In genomic region chr7:99447943-99448342, GRCh38 we compare ENCODE assay signal across 9 cellular contexts. TPM values are rescaled to one million over a fixed set of nuclear protein-coding genes. Genes with fewer than 3 reads are reported as not detected.
DNase-seq lines count a peak whose midpoint lies in the region; ATAC-seq and TF ChIP-seq lines count a peak whose summit lies in the region.
"Had no signal": no experiment of that assay in that cellular context is flagged by ENCODE, and none has a peak within 500 bp of the region (broad histone marks: within the 10 kb centered on the region; RNA-seq: fewer than 3 reads in every experiment).

No MANE protein-coding gene starts in this region.

- no peaks in the 10 kb centered on the region for H3K27me3 ChIP-seq in DOHH2 (ENCODE audit: control insufficient read depth, low read length)

- no peak overlapping the region for H3K4me3 ChIP-seq in DOHH2 (ENCODE audit: low read length)
- H3K4me3 ChIP-seq: HAP-1 had no signal

- no peaks in the 10 kb centered on the region for H3K9me2 ChIP-seq in DOHH2 (replicated peaks; ENCODE audit: control insufficient read depth, low read length)

- peak; percentile 53 for DNase-seq in HEK293T (ENCODE audit: extremely low spot score)
- peak; percentile 47 for DNase-seq in RPMI8226
- DNase-seq in left lobe of liver (ENCODE audit: low spot score): no peak
- DNase-seq in glomerular visceral epithelial cell (ENCODE audit: extremely low spot score): no peak
- DNase-seq in NCI-H2171 (lab: John Stamatoyannopoulos, UW): no peak
- DNase-seq in GOT3 (lab: John Stamatoyannopoulos, UW): no peak
- DNase-seq: NCI-H69 had no signal

- TF ChIP-seq CTCF in DOHH2 (IDR thresholded peaks at IDR 0.05; ENCODE audit: low read depth, low read length, poor library complexity, severe bottlenecking): peak; percentile 52

- POLR2A ChIA-PET in HEK293T (lab: Yijun Ruan, JAX): interaction anchor here (0.9 kb wide), 1 partner anchor 10 kb away, joined by 3 read pairs; the partner anchor contains the start of gene PTCD1

- H3K36me3 ChIP-seq in DOHH2 (ENCODE audit: control insufficient read depth, low read length): peaks cover 92% of the 10 kb centered on the region

- H3F3A ChIP-seq in DOHH2 (ENCODE audit: control insufficient read depth, insufficient read depth): no peaks in the 10 kb centered on the region

- CTCF ChIA-PET in HEK293T (lab: Yijun Ruan, JAX): interaction anchor here (0.8 kb wide), 1 partner anchor 18 kb away, joined by 4 read pairs; the partner anchor contains the start of gene ATP5MF

- no peaks in the 10 kb centered on the region for H3K9me3 ChIP-seq in DOHH2 (ENCODE audit: control insufficient read depth, insufficient read depth, low read length)
- H3K9me3 ChIP-seq: HAP-1 had no signal

- no peak overlapping the region for H3K27ac ChIP-seq in DOHH2 (ENCODE audit: low read depth, low read length)

- no peak overlapping the region for H3K4me2 ChIP-seq in DOHH2 (ENCODE audit: low read length)

- ATAC-seq in left lobe of liver: peak; percentile 64

- H3K79me2 ChIP-seq in DOHH2 (ENCODE audit: control insufficient read depth, low read length): peaks cover 8% of the 10 kb centered on the region

- no peaks in the 10 kb centered on the region for H4K20me1 ChIP-seq in DOHH2 (ENCODE audit: control insufficient read depth, insufficient read depth, low read depth, low read length)

- peaks cover 9% of the 10 kb centered on the region for H3K4me1 ChIP-seq in DOHH2 (ENCODE audit: control insufficient read depth, low read length)
- H3K4me1 ChIP-seq: HAP-1 had no signal

TF ChIP-seq in HEK293T, 16 proteins besides CTCF, POLR2A, EP300 and RAD21:
- TF ChIP-seq FOXA1 (IDR thresholded peaks at IDR 0.05) (no peak), SP1 (IDR thresholded peaks at IDR 0.05) (no peak), L3MBTL2 (conservative IDR thresholded peaks at IDR 0.05) (no peak), SUZ12 (IDR thresholded peaks at IDR 0.05) (no peak), ARNT (IDR thresholded peaks at IDR 0.05) (no peak), TARDBP (IDR thresholded peaks at IDR 0.05) (no peak), ELF4 (IDR thresholded peaks at IDR 0.05) (no peak), HDGF (IDR thresholded peaks at IDR 0.05; ENCODE audit: borderline replicate concordance) (no peak), FOXM1 (IDR thresholded peaks at IDR 0.05; ENCODE audit: borderline replicate concordance) (no peak), ZNF384 (IDR thresholded peaks at IDR 0.05) (no peak), CTBP1 (IDR thresholded peaks at IDR 0.05; ENCODE audit: borderline replicate concordance) (no peak), FOXK2 (IDR thresholded peaks at IDR 0.05) (no peak), PKNOX1 (IDR thresholded peaks at IDR 0.05) (no peak), LEF1 (IDR thresholded peaks at IDR 0.05; ENCODE audit: borderline replicate concordance) (no peak), NFRKB (IDR thresholded peaks at IDR 0.05) (no peak)

RNA-seq across cellular contexts. Expression of gene CPSF4, which starts 9.2 kb away (rescaled TPM):
- 14.4 TPM for total RNA-seq in left lobe of liver

RNA-seq across cellular contexts. Expression of gene PTCD1, which starts 9.3 kb away (rescaled TPM):
- total RNA-seq in left lobe of liver: 2.3 TPM

RNA-seq across cellular contexts. Expression of gene ATP5MF, which starts 18.0 kb away (rescaled TPM):
- 130 TPM for total RNA-seq in left lobe of liver

RNA-seq across cellular contexts. Expression of gene ZNF789, which starts 24.7 kb away (rescaled TPM):
- 5.2 TPM for total RNA-seq in left lobe of liver

RNA-seq across cellular contexts. Expression of gene BUD31, which starts 39.2 kb away (rescaled TPM):
- 25.8 TPM for total RNA-seq in left lobe of liver

Comparison
In these comparisons a context has a peak if more than half of its experiments do, and no peak if none do; other contexts are left out.
1. DNase-seq: peak in HEK293T (single experiment) and RPMI8226 (single experiment); none in left lobe of liver (single experiment), glomerular visceral epithelial cell (single experiment), NCI-H2171 (single experiment) and GOT3 (single experiment).